12 cellular contexts compared by ENCODE assay signal in the genomic region with DNA sequence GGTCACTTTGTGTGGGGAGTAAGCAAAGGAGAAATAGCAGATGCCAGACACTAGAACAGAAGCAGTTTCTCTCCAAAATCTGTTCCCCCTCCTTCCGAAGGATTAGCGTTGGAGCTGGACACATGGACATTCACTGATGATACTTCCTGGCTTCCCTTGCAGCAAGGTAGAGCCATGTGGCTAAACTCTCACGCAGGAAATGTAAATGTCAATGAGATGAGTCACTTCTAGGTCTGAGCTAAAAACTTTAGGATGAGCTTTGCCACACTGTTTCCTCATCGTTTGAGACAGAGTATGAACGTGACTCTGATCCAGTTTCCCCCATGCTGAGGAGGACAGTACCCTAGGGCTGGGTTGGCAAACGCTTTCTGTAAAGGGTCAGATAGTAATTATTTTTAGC. TPM values are rescaled to one million over a fixed set of nuclear protein-coding genes. Genes with fewer than 3 reads are reported as not detected.
DNase-seq lines count a peak whose midpoint lies in the region; TF ChIP-seq lines count a peak whose summit lies in the region.
"Had no signal": no experiment of that assay in that cellular context is flagged by ENCODE, and none has a peak within 500 bp of the region (broad histone marks: within the 10 kb centered on the region; RNA-seq: fewer than 3 reads in every experiment).

No MANE protein-coding gene starts in this region.

- POLR2A ChIA-PET in GM10248 (lab: Yijun Ruan, JAX) = interaction anchor here (0.5 kb wide), 1 partner anchor 147 kb away, joined by 6 read pairs; no protein-coding TSS in a partner anchor

- H3K27me3 ChIP-seq in SJCRH30 = no peaks in the 10 kb centered on the region

- no peak overlapping the region for H3K27ac ChIP-seq in SJCRH30

- TF ChIP-seq CTCF in AG10803 (conservative IDR thresholded peaks at IDR 0.05; ENCODE audit: low read length) (no peak), HFFc6 (IDR thresholded peaks at IDR 0.05) (no peak), GM10248 (IDR thresholded peaks at IDR 0.05; ENCODE audit: control extremely low read depth, extremely low read depth, low read depth, missing control alignments) (no peak)

- H3K27me3 Mint-ChIP-seq in HFFc6 (ENCODE audit: insufficient read depth) = peaks cover 10% of the 10 kb centered on the region
- peaks cover 18% of the 10 kb centered on the region for H3K27me3 Mint-ChIP-seq in activated naive CD4-positive, alpha-beta T cell treated with anti-CD3 and anti-CD28 coated beads for 36 hours (ENCODE audit: low read depth)

- H3K4me1 ChIP-seq in SJCRH30 = no peaks in the 10 kb centered on the region
- H3K4me1 ChIP-seq: HAP-1 had no signal

- H3K4me3 Mint-ChIP-seq in HFFc6 = no peak overlapping the region
- no peak overlapping the region for H3K4me3 Mint-ChIP-seq in activated naive CD4-positive, alpha-beta T cell treated with anti-CD3 and anti-CD28 coated beads for 36 hours
- H3K4me3 Mint-ChIP-seq: activated naive CD4-positive, alpha-beta T cell treated with anti-CD3 and anti-CD28 coated beads, Interleukin-2, amount 10 ng/mL, durations not matched to agents 7 days and 5 days had no signal

- no peaks in the 10 kb centered on the region for H3K9me3 Mint-ChIP-seq in HFFc6
- no peaks in the 10 kb centered on the region for H3K9me3 Mint-ChIP-seq in activated naive CD4-positive, alpha-beta T cell treated with anti-CD3 and anti-CD28 coated beads for 36 hours
- H3K9me3 Mint-ChIP-seq: activated naive CD4-positive, alpha-beta T cell treated with anti-CD3 and anti-CD28 coated beads, Interleukin-2, amount 10 ng/mL, durations not matched to agents 7 days and 5 days had no signal

- CTCF ChIA-PET in GM10248 (lab: Yijun Ruan, JAX) = interaction anchor here (1.0 to 2.1 kb wide), 8 partner anchors 8 to 58 kb away, joined by 3 to 8 read pairs (median 4); no protein-coding TSS in a partner anchor
- CTCF ChIA-PET in activated naive CD4-positive, alpha-beta T cell treated with anti-CD3 and anti-CD28 coated beads for 36 hours (lab: Charles Lee) = interaction anchor here (0.9 to 2.0 kb wide), 2 partner anchors 9 to 50 kb away, joined by 4 to 5 read pairs; no protein-coding TSS in a partner anchor

- intact Hi-C loops in activated naive CD4-positive, alpha-beta T cell treated with anti-CD3 and anti-CD28 coated beads for 36 hours (cut with micrococcal nuclease) = no loop called here

- peak; percentile 55 for DNase-seq in AG10803 (ENCODE audit: low read depth)
- peak; percentile 5 for DNase-seq in HFFc6
- DNase-seq in SW480 (ENCODE audit: low spot score) = peak; percentile 32
- peak; percentile 80 for DNase-seq in iris pigment epithelial cell (ENCODE audit: low read depth)
- DNase-seq in GM10248 (ENCODE audit: extremely low spot score) = no peak
- DNase-seq in activated naive CD4-positive, alpha-beta T cell treated with anti-CD3 and anti-CD28 coated beads for 36 hours = no peak
- DNase-seq in NCI-H1105 treated with DMSO at 0.1 percent for 48 hours (lab: John Stamatoyannopoulos, UW) = no peak
- DNase-seq in SJCRH30 = no peak
- DNase-seq: activated CD4-positive, alpha-beta T cell treated with anti-CD3 and anti-CD28 coated beads for 1 hour; activated naive CD4-positive, alpha-beta T cell treated with anti-CD3 and anti-CD28 coated beads, Interleukin-2, amount 10 ng/mL, durations not matched to agents 7 days and 5 days; NCI-H69 had no signal

- H3K9me3 ChIP-seq in SJCRH30 (replicated peaks) = no peaks in the 10 kb centered on the region
- H3K9me3 ChIP-seq: HAP-1 had no signal

- H3K4me3 ChIP-seq in AG10803 (ENCODE audit: low read length) (no peak overlapping the region), SJCRH30 (no peak overlapping the region)
- H3K4me3 ChIP-seq: HAP-1 had no signal

- no peak overlapping the region for H3K27ac Mint-ChIP-seq in HFFc6
- no peak overlapping the region for H3K27ac Mint-ChIP-seq in activated naive CD4-positive, alpha-beta T cell treated with anti-CD3 and anti-CD28 coated beads for 36 hours
- H3K27ac Mint-ChIP-seq: activated naive CD4-positive, alpha-beta T cell treated with anti-CD3 and anti-CD28 coated beads, Interleukin-2, amount 10 ng/mL, durations not matched to agents 7 days and 5 days had no signal

- no peaks in the 10 kb centered on the region for H3K36me3 Mint-ChIP-seq in HFFc6 (ENCODE audit: low read depth)
- no peaks in the 10 kb centered on the region for H3K36me3 Mint-ChIP-seq in activated naive CD4-positive, alpha-beta T cell treated with anti-CD3 and anti-CD28 coated beads for 36 hours (ENCODE audit: low read depth)
- H3K36me3 Mint-ChIP-seq: activated naive CD4-positive, alpha-beta T cell treated with anti-CD3 and anti-CD28 coated beads, Interleukin-2, amount 10 ng/mL, durations not matched to agents 7 days and 5 days had no signal

- peaks cover 14% of the 10 kb centered on the region; the same call in 1 of the 2 replicates for H3K4me1 Mint-ChIP-seq in HFFc6 (ENCODE audit: low read depth)
- H3K4me1 Mint-ChIP-seq in activated naive CD4-positive, alpha-beta T cell treated with anti-CD3 and anti-CD28 coated beads for 36 hours (ENCODE audit: low read depth) = no peaks in the 10 kb centered on the region
- H3K4me1 Mint-ChIP-seq: activated naive CD4-positive, alpha-beta T cell treated with anti-CD3 and anti-CD28 coated beads, Interleukin-2, amount 10 ng/mL, durations not matched to agents 7 days and 5 days had no signal

- no peaks in the 10 kb centered on the region for H3K36me3 ChIP-seq in SJCRH30
- H3K36me3 ChIP-seq: HAP-1 had no signal

RNA-seq across cellular contexts. Expression of gene BHMT2, which starts 5.1 kb away (rescaled TPM):
- 1 to 10 TPM in 3 of 6 experiments, under 1 TPM in 1, not detected in 2; 0.85 to 1.6 (median 1.1) TPM for total RNA-seq in HFFc6 (2021; fragmentation: NEBNext Ultra II Directional; extraction: Animal tissue kit (Norgen Biotek cat#: 25700))
- total RNA-seq in activated naive CD4-positive, alpha-beta T cell treated with anti-CD3 and anti-CD28 coated beads for 36 hours = not detected
- not detected in 2 replicates for total RNA-seq in SJCRH30 (2014; rRNA removed; shearing (Covaris generic))

RNA-seq across cellular contexts. Expression of gene DMGDH, which starts 5.2 kb away (rescaled TPM):
- total RNA-seq in HFFc6 (2021; fragmentation: NEBNext Ultra II Directional; extraction: Animal tissue kit (Norgen Biotek cat#: 25700)) = under 1 TPM in 5 of 6 experiments, not detected in 1; 0.18 to 0.58 (median 0.52) TPM
- total RNA-seq in activated naive CD4-positive, alpha-beta T cell treated with anti-CD3 and anti-CD28 coated beads for 36 hours = 1 to 10 TPM in 1 of 2 experiments, under 1 TPM in 1; 0.93 to 1.1 TPM
- total RNA-seq in SJCRH30 (2014; rRNA removed; shearing (Covaris generic)) = not detected in 2 replicates

RNA-seq across cellular contexts. Expression of gene BHMT, which starts 37.0 kb away (rescaled TPM):
- not detected for total RNA-seq in HFFc6 (2021; fragmentation: NEBNext Ultra II Directional; extraction: Animal tissue kit (Norgen Biotek cat#: 25700))
- total RNA-seq in activated naive CD4-positive, alpha-beta T cell treated with anti-CD3 and anti-CD28 coated beads for 36 hours = not detected
- not detected in 2 replicates for total RNA-seq in SJCRH30 (2014; rRNA removed; shearing (Covaris generic))

Comparison
In these comparisons a context has a peak if more than half of its experiments do, and no peak if none do; other contexts are left out.
1. DNase-seq: peak in AG10803 (single experiment), HFFc6 (single experiment), SW480 (single experiment) and iris pigment epithelial cell (single experiment); none in GM10248 (single experiment), activated naive CD4-positive, alpha-beta T cell treated with anti-CD3 and anti-CD28 coated beads for 36 hours (single experiment), NCI-H1105 treated with DMSO at 0.1 percent for 48 hours (single experiment) and SJCRH30 (0 of 2).